In genomic region chr2:230684222-230685164, GRCh38 we compare ENCODE assay signal across 11 cellular contexts. TPM values are rescaled to one million over a fixed set of nuclear protein-coding genes. Genes with fewer than 3 reads are reported as not detected.
A peak's percentile ranks its signal among the peaks of the same experiment; 100 is the strongest.
DNase-seq lines count a peak whose midpoint lies in the region; ATAC-seq and TF ChIP-seq lines count a peak whose summit lies in the region.
"Had no signal": no experiment of that assay in that cellular context is flagged by ENCODE, and none has a peak within 500 bp of the region (broad histone marks: within the 10 kb centered on the region; RNA-seq: fewer than 3 reads in every experiment).

No MANE protein-coding gene starts in this region.

- peaks cover 22 to 72% (median 26%) of the 10 kb centered on the region in 10 experiments for H3K4me1 ChIP-seq in BLaER1 treated with 17β-estradiol and CSF1 and Interleukin-3, amounts not matched to agents 10 nM and 100 nM

- CTCF ChIA-PET in activated CD4-positive, alpha-beta memory T cell treated with anti-CD3 and anti-CD28 coated beads, Interleukin-2, amount 10 ng/mL, durations not matched to agents 7 days and 5 days (lab: Charles Lee) = interaction anchor here (1.4 kb wide), 1 partner anchor 31 kb away, joined by 5 read pairs; no protein-coding TSS in a partner anchor

- H3K4me3 Mint-ChIP-seq in HFFc6 = peak overlapping the region; percentile 13; the same call in 1 of the 2 replicates
- H3K4me3 Mint-ChIP-seq in activated T-helper 17 cell treated with anti-CD3 and anti-CD28 coated beads, Interleukin-2, amount 50 U/mL, for 72 hours = peak overlapping the region; percentile 9
- H3K4me3 Mint-ChIP-seq in activated CD4-positive, alpha-beta memory T cell treated with anti-CD3 and anti-CD28 coated beads, Interleukin-2, amount 10 ng/mL, durations not matched to agents 7 days and 5 days = no peak overlapping the region

- peak overlapping the region; percentile 55 to 96 (median 73) for H3K4me2 ChIP-seq in BLaER1 treated with 17β-estradiol and CSF1 and Interleukin-3, amounts not matched to agents 10 nM and 100 nM

- peak; percentile 62 for DNase-seq in HFFc6
- peak; percentile 69 to 72 for DNase-seq in left colon
- DNase-seq in activated CD4-positive, alpha-beta memory T cell treated with anti-CD3 and anti-CD28 coated beads, Interleukin-2, amount 10 ng/mL, durations not matched to agents 7 days and 5 days = no peak
- no peak for DNase-seq in stimulated activated naive CD4-positive, alpha-beta T cell (lab: John Stamatoyannopoulos, UW)
- DNase-seq in occipital lobe (lab: John Stamatoyannopoulos, UW) = no peak
- DNase-seq: H7 had no signal

- peaks cover 64% of the 10 kb centered on the region for H3K4me1 Mint-ChIP-seq in HFFc6 (ENCODE audit: low read depth)
- peaks cover 26% of the 10 kb centered on the region for H3K4me1 Mint-ChIP-seq in activated T-helper 17 cell treated with anti-CD3 and anti-CD28 coated beads, Interleukin-2, amount 50 U/mL, for 72 hours
- peaks cover 29% of the 10 kb centered on the region for H3K4me1 Mint-ChIP-seq in activated CD4-positive, alpha-beta memory T cell treated with anti-CD3 and anti-CD28 coated beads, Interleukin-2, amount 10 ng/mL, durations not matched to agents 7 days and 5 days

- intact Hi-C loops in left colon (cut with DNase I, micrococcal nuclease) = no loop called here

- H3K4me3 ChIP-seq in BLaER1 treated with 17β-estradiol and CSF1 and Interleukin-3, amounts not matched to agents 10 nM and 100 nM = peak overlapping the region in 1 of 10 experiments; percentile 39; a peak in 1 of 20 replicates

- H3K9me3 ChIP-seq in BLaER1 treated with 17β-estradiol and CSF1 and Interleukin-3, amounts not matched to agents 10 nM and 100 nM (replicated peaks in 1 of 11) = peaks cover 0 to 7% (median 0%) of the 10 kb centered on the region in 11 experiments; a peak in 2 of 22 replicates
- H3K9me3 ChIP-seq: neutrophil had no signal

- no peaks in the 10 kb centered on the region for H3K9me3 Mint-ChIP-seq in HFFc6
- H3K9me3 Mint-ChIP-seq in activated T-helper 17 cell treated with anti-CD3 and anti-CD28 coated beads, Interleukin-2, amount 50 U/mL, for 72 hours = no peaks in the 10 kb centered on the region
- no peaks in the 10 kb centered on the region for H3K9me3 Mint-ChIP-seq in activated CD4-positive, alpha-beta memory T cell treated with anti-CD3 and anti-CD28 coated beads, Interleukin-2, amount 10 ng/mL, durations not matched to agents 7 days and 5 days

- POLR2A ChIA-PET in activated CD4-positive, alpha-beta memory T cell treated with anti-CD3 and anti-CD28 coated beads, Interleukin-2, amount 10 ng/mL, durations not matched to agents 7 days and 5 days (lab: Charles Lee) = interaction anchor here (0.7 to 1.1 kb wide), 5 partner anchors 9 to 30 kb away, joined by 3 to 4 read pairs (median 4); no protein-coding TSS in a partner anchor

- H3K27ac ChIP-seq in BLaER1 treated with 17β-estradiol and CSF1 and Interleukin-3, amounts not matched to agents 10 nM and 100 nM = peak overlapping the region in 8 of 11 experiments; percentile 5 to 88 (median 38); a peak in 7 of 22 replicates
- H3K27ac ChIP-seq: HL-60, neutrophil had no signal

- no peaks in the 10 kb centered on the region for H4K20me1 ChIP-seq in BLaER1 treated with 17β-estradiol and CSF1 and Interleukin-3, amounts not matched to agents 10 nM and 100 nM

- no peak for TF ChIP-seq CTCF in HFFc6 (IDR thresholded peaks at IDR 0.05)

- H3K27me3 Mint-ChIP-seq in HFFc6 (ENCODE audit: insufficient read depth) = no peaks in the 10 kb centered on the region
- no peaks in the 10 kb centered on the region for H3K27me3 Mint-ChIP-seq in activated T-helper 17 cell treated with anti-CD3 and anti-CD28 coated beads, Interleukin-2, amount 50 U/mL, for 72 hours
- H3K27me3 Mint-ChIP-seq in activated CD4-positive, alpha-beta memory T cell treated with anti-CD3 and anti-CD28 coated beads, Interleukin-2, amount 10 ng/mL, durations not matched to agents 7 days and 5 days = peaks cover 1% of the 10 kb centered on the region

- H3K27me3 ChIP-seq in BLaER1 treated with 17β-estradiol and CSF1 and Interleukin-3, amounts not matched to agents 10 nM and 100 nM = no peaks in the 10 kb centered on the region
- H3K27me3 ChIP-seq: neutrophil had no signal

- no peaks in the 10 kb centered on the region for H3K36me3 Mint-ChIP-seq in HFFc6 (ENCODE audit: low read depth)
- no peaks in the 10 kb centered on the region for H3K36me3 Mint-ChIP-seq in activated T-helper 17 cell treated with anti-CD3 and anti-CD28 coated beads, Interleukin-2, amount 50 U/mL, for 72 hours (ENCODE audit: low read depth)
- H3K36me3 Mint-ChIP-seq in activated CD4-positive, alpha-beta memory T cell treated with anti-CD3 and anti-CD28 coated beads, Interleukin-2, amount 10 ng/mL, durations not matched to agents 7 days and 5 days (ENCODE audit: low read depth) = no peaks in the 10 kb centered on the region

- H3K36me3 ChIP-seq in BLaER1 treated with 17β-estradiol and CSF1 and Interleukin-3, amounts not matched to agents 10 nM and 100 nM = no peaks in the 10 kb centered on the region
- H3K36me3 ChIP-seq: neutrophil had no signal

- peak overlapping the region in 7 of 11 experiments; percentile 7 to 85 (median 58); a peak in 13 of 22 replicates for H3K9ac ChIP-seq in BLaER1 treated with 17β-estradiol and CSF1 and Interleukin-3, amounts not matched to agents 10 nM and 100 nM

- H3K27ac Mint-ChIP-seq in HFFc6 = peak overlapping the region; percentile 33
- peak overlapping the region; percentile 5 for H3K27ac Mint-ChIP-seq in activated T-helper 17 cell treated with anti-CD3 and anti-CD28 coated beads, Interleukin-2, amount 50 U/mL, for 72 hours
- no peak overlapping the region for H3K27ac Mint-ChIP-seq in activated CD4-positive, alpha-beta memory T cell treated with anti-CD3 and anti-CD28 coated beads, Interleukin-2, amount 10 ng/mL, durations not matched to agents 7 days and 5 days

- ATAC-seq in activated T-helper 17 cell treated with anti-CD3 and anti-CD28 coated beads, Interleukin-2, amount 50 U/mL, for 72 hours (replicated peaks) = no peak
- ATAC-seq in left colon (peak; percentile 69), GM21367 (IDR thresholded peaks at IDR 0.05; ENCODE audit: unreplicated experiment) (no peak)

RNA-seq across cellular contexts. Expression of gene CAB39, which starts 28.1 kb away (rescaled TPM):
- 10 to 100 TPM; 50.5 to 60.5 (median 55.4) TPM for total RNA-seq in HFFc6 (2021; fragmentation: NEBNext Ultra II Directional; extraction: Animal tissue kit (Norgen Biotek cat#: 25700))
- 100 to 1,000 TPM in 1 of 2 donors, 10 to 100 TPM in 1; 93.3 to 137 TPM for total RNA-seq in activated T-helper 17 cell treated with anti-CD3 and anti-CD28 coated beads, Interleukin-2, amount 50 U/mL, for 72 hours
- total RNA-seq in left colon = 100 to 1,000 TPM; 116 to 143 TPM
- 100 to 1,000 TPM; 156 to 161 TPM for total RNA-seq in activated CD4-positive, alpha-beta memory T cell treated with anti-CD3 and anti-CD28 coated beads, Interleukin-2, amount 10 ng/mL, durations not matched to agents 7 days and 5 days
- total RNA-seq in occipital lobe = 149 TPM

Comparison
In these comparisons a context has a peak if more than half of its experiments do, and no peak if none do; other contexts are left out.
1. DNase-seq: peak in HFFc6 (single experiment) and left colon (2 of 2); none in activated CD4-positive, alpha-beta memory T cell treated with anti-CD3 and anti-CD28 coated beads, Interleukin-2, amount 10 ng/mL, durations not matched to agents 7 days and 5 days (single experiment), stimulated activated naive CD4-positive, alpha-beta T cell (0 of 6) and occipital lobe (single experiment).